In the genomic region with DNA sequence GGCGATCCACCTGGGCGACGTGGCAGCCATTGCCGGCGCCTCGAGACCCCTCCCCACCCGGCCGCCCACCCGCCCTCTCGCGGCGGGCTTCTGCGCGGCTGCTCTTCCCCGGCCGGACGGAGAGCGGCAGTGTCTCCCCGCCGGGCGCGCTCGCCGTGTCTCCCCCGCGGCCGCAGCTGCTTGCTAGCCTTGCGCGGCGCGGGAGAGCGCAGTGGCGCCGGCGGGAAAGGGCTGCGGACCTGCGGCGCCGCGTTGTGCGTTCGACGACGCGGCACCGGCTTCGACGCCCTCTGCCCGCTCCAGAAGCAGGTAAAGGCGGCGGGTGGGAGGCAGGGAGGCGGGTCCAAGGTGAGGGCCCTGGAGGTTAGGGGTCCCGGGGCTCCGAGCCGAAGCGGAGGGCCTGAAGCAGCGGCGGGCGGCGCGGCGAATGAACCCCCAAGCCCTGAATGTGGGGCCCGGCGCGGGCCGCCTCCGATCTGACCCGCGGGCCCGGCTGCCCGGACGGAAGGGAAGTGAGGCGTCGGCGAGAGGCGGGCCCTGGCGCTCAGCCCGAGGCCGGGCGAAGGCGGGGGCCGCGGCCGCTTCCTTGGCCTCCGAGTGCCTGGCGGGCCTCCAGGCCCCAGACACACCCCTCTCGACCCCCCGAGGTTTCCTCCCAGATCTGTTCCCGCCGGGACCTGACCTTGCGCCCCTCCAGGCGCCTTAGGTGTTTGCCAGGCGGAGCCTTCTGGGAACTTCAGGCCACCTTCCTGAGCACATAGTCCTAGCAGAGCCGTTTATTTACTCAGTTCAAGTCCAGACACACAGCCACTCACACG, we compare ENCODE assay signal across 1 cellular context.
TF ChIP-seq lines count a peak whose summit lies in the region.

Gene N4BP2 (plus strand): TSS at position 129 of the 818 bp plus-strand sequence. CDS start 40,491 bp downstream, outside the sequence.

TF ChIP-seq in WTC11, 78 proteins besides CTCF, POLR2A, EP300 and RAD21 (continued from another document and continues in another):
- TF ChIP-seq ATF6 (CRISPR knock-in tag; IDR thresholded peaks at IDR 0.05) (no peak), HMGA2 (CRISPR knock-in tag; IDR thresholded peaks at IDR 0.05) (no peak), ZNF263 (CRISPR knock-in tag; IDR thresholded peaks at IDR 0.05; ENCODE audit: low read depth) (no peak), KAT7 (CRISPR knock-in tag; IDR thresholded peaks at IDR 0.05; ENCODE audit: borderline replicate concordance) (no peak), FOXK1 (CRISPR knock-in tag; IDR thresholded peaks at IDR 0.05) (peak; percentile 68; the same call in 1 of the 2 replicates), MYBL2 (CRISPR knock-in tag; IDR thresholded peaks at IDR 0.05) (peak; percentile 3; the same call in 1 of the 2 replicates), TP53 (CRISPR knock-in tag; IDR thresholded peaks at IDR 0.05) (peak; percentile 92), SP1 (CRISPR knock-in tag; conservative IDR thresholded peaks at IDR 0.05) (no peak; the same call in 1 of the 2 replicates), ZNF423 (CRISPR knock-in tag; IDR thresholded peaks at IDR 0.05) (peak; percentile 50), FOXJ3 (CRISPR knock-in tag; IDR thresholded peaks at IDR 0.05; ENCODE audit: borderline replicate concordance) (no peak), GTF2I (CRISPR knock-in tag; conservative IDR thresholded peaks at IDR 0.05) (no peak), ZNF121 (CRISPR knock-in tag; IDR thresholded peaks at IDR 0.05) (no peak), NR1H2 (CRISPR knock-in tag; IDR thresholded peaks at IDR 0.05) (no peak), EMX1 (CRISPR knock-in tag; IDR thresholded peaks at IDR 0.05) (no peak), ELF4 (CRISPR knock-in tag; IDR thresholded peaks at IDR 0.05; ENCODE audit: low read depth) (0 out of 2 replicates have a peak, but pooled peaks have one; percentile 64), ETV6 (CRISPR knock-in tag; IDR thresholded peaks at IDR 0.05) (peak; percentile 71; the same call in 1 of the 2 replicates), NR3C1 (CRISPR knock-in tag; conservative IDR thresholded peaks at IDR 0.05; ENCODE audit: low read depth) (0 out of 2 replicates have a peak, but pooled peaks have one; percentile 67), TEAD1 (CRISPR knock-in tag; IDR thresholded peaks at IDR 0.05) (peak; percentile 79; the same call in 1 of the 2 replicates), NR2C2 (CRISPR knock-in tag; IDR thresholded peaks at IDR 0.05) (no peak), MLX (CRISPR knock-in tag; IDR thresholded peaks at IDR 0.05) (peak; percentile 79; the same call in 1 of the 2 replicates), CREM (CRISPR knock-in tag; IDR thresholded peaks at IDR 0.05) (peak; percentile 12; the same call in 1 of the 2 replicates), GRHL2 (CRISPR knock-in tag; IDR thresholded peaks at IDR 0.05; ENCODE audit: insufficient replicate concordance, severe bottlenecking) (no peak), ATF2 (CRISPR knock-in tag; IDR thresholded peaks at IDR 0.05; ENCODE audit: borderline replicate concordance, low read depth) (no peak), NFYB (CRISPR knock-in tag; conservative IDR thresholded peaks at IDR 0.05; ENCODE audit: low read depth) (no peak), ZBTB43 (CRISPR knock-in tag; IDR thresholded peaks at IDR 0.05) (no peak), PRRX2 (CRISPR knock-in tag; IDR thresholded peaks at IDR 0.05) (no peak), JAZF1 (CRISPR knock-in tag; IDR thresholded peaks at IDR 0.05) (no peak), ZBTB21 (CRISPR knock-in tag; IDR thresholded peaks at IDR 0.05; ENCODE audit: borderline replicate concordance) (peak; percentile 86), NFE2L1 (CRISPR knock-in tag; IDR thresholded peaks at IDR 0.05) (no peak; the same call in 1 of the 2 replicates), ZNF219 (CRISPR knock-in tag; IDR thresholded peaks at IDR 0.05; ENCODE audit: borderline replicate concordance) (no peak; the same call in 1 of the 2 replicates), ATF1 (CRISPR knock-in tag; IDR thresholded peaks at IDR 0.05) (peak; percentile 78; the same call in 1 of the 2 replicates), ZNF671 (CRISPR knock-in tag; IDR thresholded peaks at IDR 0.05) (no peak), ZNF416 (CRISPR knock-in tag; IDR thresholded peaks at IDR 0.05) (no peak), SMAD3 (CRISPR knock-in tag; IDR thresholded peaks at IDR 0.05; ENCODE audit: borderline replicate concordance) (peak; percentile 73), ESRRA (CRISPR knock-in tag; IDR thresholded peaks at IDR 0.05; ENCODE audit: borderline replicate concordance) (peak; percentile 88; the same call in 1 of the 2 replicates), ZNF512 (CRISPR knock-in tag; IDR thresholded peaks at IDR 0.05; ENCODE audit: borderline replicate concordance) (no peak), IRF2 (CRISPR knock-in tag; IDR thresholded peaks at IDR 0.05; ENCODE audit: borderline replicate concordance, low read depth) (no peak)
- TF ChIP-seq, protein P1, sequence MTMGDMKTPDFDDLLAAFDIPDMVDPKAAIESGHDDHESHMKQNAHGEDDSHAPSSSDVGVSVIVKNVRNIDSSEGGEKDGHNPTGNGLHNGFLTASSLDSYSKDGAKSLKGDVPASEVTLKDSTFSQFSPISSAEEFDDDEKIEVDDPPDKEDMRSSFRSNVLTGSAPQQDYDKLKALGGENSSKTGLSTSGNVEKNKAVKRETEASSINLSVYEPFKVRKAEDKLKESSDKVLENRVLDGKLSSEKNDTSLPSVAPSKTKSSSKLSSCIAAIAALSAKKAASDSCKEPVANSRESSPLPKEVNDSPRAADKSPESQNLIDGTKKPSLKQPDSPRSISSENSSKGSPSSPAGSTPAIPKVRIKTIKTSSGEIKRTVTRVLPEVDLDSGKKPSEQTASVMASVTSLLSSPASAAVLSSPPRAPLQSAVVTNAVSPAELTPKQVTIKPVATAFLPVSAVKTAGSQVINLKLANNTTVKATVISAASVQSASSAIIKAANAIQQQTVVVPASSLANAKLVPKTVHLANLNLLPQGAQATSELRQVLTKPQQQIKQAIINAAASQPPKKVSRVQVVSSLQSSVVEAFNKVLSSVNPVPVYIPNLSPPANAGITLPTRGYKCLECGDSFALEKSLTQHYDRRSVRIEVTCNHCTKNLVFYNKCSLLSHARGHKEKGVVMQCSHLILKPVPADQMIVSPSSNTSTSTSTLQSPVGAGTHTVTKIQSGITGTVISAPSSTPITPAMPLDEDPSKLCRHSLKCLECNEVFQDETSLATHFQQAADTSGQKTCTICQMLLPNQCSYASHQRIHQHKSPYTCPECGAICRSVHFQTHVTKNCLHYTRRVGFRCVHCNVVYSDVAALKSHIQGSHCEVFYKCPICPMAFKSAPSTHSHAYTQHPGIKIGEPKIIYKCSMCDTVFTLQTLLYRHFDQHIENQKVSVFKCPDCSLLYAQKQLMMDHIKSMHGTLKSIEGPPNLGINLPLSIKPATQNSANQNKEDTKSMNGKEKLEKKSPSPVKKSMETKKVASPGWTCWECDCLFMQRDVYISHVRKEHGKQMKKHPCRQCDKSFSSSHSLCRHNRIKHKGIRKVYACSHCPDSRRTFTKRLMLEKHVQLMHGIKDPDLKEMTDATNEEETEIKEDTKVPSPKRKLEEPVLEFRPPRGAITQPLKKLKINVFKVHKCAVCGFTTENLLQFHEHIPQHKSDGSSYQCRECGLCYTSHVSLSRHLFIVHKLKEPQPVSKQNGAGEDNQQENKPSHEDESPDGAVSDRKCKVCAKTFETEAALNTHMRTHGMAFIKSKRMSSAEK (CRISPR knock-in tag; IDR thresholded peaks at IDR 0.05; ENCODE audit: borderline replicate concordance): no peak
- TF ChIP-seq, protein P2, sequence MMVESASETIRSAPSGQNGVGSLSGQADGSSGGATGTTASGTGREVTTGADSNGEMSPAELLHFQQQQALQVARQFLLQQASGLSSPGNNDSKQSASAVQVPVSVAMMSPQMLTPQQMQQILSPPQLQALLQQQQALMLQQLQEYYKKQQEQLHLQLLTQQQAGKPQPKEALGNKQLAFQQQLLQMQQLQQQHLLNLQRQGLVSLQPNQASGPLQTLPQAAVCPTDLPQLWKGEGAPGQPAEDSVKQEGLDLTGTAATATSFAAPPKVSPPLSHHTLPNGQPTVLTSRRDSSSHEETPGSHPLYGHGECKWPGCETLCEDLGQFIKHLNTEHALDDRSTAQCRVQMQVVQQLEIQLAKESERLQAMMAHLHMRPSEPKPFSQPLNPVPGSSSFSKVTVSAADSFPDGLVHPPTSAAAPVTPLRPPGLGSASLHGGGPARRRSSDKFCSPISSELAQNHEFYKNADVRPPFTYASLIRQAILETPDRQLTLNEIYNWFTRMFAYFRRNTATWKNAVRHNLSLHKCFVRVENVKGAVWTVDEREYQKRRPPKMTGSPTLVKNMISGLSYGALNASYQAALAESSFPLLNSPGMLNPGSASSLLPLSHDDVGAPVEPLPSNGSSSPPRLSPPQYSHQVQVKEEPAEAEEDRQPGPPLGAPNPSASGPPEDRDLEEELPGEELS (CRISPR knock-in tag; IDR thresholded peaks at IDR 0.05): peak; percentile 91
- TF ChIP-seq, protein P3, sequence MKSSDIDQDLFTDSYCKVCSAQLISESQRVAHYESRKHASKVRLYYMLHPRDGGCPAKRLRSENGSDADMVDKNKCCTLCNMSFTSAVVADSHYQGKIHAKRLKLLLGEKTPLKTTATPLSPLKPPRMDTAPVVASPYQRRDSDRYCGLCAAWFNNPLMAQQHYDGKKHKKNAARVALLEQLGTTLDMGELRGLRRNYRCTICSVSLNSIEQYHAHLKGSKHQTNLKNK (CRISPR knock-in tag; IDR thresholded peaks at IDR 0.05): no peak
- TF ChIP-seq, protein P4, sequence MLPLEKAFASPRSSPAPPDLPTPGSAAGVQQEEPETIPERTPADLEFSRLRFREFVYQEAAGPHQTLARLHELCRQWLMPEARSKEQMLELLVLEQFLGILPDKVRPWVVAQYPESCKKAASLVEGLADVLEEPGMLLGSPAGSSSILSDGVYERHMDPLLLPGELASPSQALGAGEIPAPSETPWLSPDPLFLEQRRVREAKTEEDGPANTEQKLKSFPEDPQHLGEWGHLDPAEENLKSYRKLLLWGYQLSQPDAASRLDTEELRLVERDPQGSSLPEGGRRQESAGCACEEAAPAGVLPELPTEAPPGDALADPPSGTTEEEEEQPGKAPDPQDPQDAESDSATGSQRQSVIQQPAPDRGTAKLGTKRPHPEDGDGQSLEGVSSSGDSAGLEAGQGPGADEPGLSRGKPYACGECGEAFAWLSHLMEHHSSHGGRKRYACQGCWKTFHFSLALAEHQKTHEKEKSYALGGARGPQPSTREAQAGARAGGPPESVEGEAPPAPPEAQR (CRISPR knock-in tag; IDR thresholded peaks at IDR 0.05): no peak
- TF ChIP-seq, protein P5, sequence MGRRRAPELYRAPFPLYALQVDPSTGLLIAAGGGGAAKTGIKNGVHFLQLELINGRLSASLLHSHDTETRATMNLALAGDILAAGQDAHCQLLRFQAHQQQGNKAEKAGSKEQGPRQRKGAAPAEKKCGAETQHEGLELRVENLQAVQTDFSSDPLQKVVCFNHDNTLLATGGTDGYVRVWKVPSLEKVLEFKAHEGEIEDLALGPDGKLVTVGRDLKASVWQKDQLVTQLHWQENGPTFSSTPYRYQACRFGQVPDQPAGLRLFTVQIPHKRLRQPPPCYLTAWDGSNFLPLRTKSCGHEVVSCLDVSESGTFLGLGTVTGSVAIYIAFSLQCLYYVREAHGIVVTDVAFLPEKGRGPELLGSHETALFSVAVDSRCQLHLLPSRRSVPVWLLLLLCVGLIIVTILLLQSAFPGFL (CRISPR knock-in tag; IDR thresholded peaks at IDR 0.05; ENCODE audit: borderline replicate concordance): no peak
